ENCODE assay signal across 2 cellular contexts in genomic region chr22:24465975-24466374, GRCh38.
TF ChIP-seq lines count a peak whose summit lies in the region.

No MANE protein-coding gene starts in this region.

TF ChIP-seq in IMR-90, 13 proteins besides CTCF, POLR2A, EP300 and RAD21:
- TF ChIP-seq SMC3 (IDR thresholded peaks at IDR 0.05; ENCODE audit: low read depth, low read length) = no peak
- TF ChIP-seq USF2 (IDR thresholded peaks at IDR 0.05; ENCODE audit: low read depth, low read length) = no peak
- no peak for TF ChIP-seq MAZ (IDR thresholded peaks at IDR 0.05; ENCODE audit: borderline replicate concordance, low read depth, low read length)
- no peak for TF ChIP-seq CEBPB (IDR thresholded peaks at IDR 0.05; ENCODE audit: low read depth, low read length)
- TF ChIP-seq CHD1 (IDR thresholded peaks at IDR 0.05; ENCODE audit: low read depth, low read length) = no peak
- no peak for TF ChIP-seq RCOR1 (IDR thresholded peaks at IDR 0.05; ENCODE audit: insufficient replicate concordance, low read length)
- TF ChIP-seq, protein P1, sequence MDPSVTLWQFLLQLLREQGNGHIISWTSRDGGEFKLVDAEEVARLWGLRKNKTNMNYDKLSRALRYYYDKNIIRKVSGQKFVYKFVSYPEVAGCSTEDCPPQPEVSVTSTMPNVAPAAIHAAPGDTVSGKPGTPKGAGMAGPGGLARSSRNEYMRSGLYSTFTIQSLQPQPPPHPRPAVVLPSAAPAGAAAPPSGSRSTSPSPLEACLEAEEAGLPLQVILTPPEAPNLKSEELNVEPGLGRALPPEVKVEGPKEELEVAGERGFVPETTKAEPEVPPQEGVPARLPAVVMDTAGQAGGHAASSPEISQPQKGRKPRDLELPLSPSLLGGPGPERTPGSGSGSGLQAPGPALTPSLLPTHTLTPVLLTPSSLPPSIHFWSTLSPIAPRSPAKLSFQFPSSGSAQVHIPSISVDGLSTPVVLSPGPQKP (IDR thresholded peaks at IDR 0.05; ENCODE audit: borderline replicate concordance, low read depth, low read length) = no peak
- no peak for TF ChIP-seq MXI1 (IDR thresholded peaks at IDR 0.05; ENCODE audit: borderline replicate concordance, low read depth, low read length)
- no peak for TF ChIP-seq BHLHE40 (IDR thresholded peaks at IDR 0.05; ENCODE audit: low read depth, low read length)
- no peak for TF ChIP-seq MAFK (IDR thresholded peaks at IDR 0.05; ENCODE audit: low read depth, low read length)

TF ChIP-seq in endothelial cell of umbilical vein, 7 proteins besides CTCF, POLR2A, EP300 and RAD21:
- no peak for TF ChIP-seq MYC (IDR thresholded peaks at IDR 0.05; ENCODE audit: low read depth, low read length)
- no peak for TF ChIP-seq JUN (IDR thresholded peaks at IDR 0.05; ENCODE audit: borderline replicate concordance, insufficient read depth, insufficient read length, low read depth)
- TF ChIP-seq MAX (IDR thresholded peaks at IDR 0.05; ENCODE audit: insufficient read depth, insufficient read length) = no peak
- no peak for TF ChIP-seq EZH2 (IDR thresholded peaks at IDR 0.05; ENCODE audit: borderline replicate concordance, low read depth, low read length, severe bottlenecking)
TF ChIP-seq in endothelial cell of umbilical vein: peak in this region for 0.
